8 cellular contexts compared by ENCODE assay signal in genomic region chr22:35299717-35300497, GRCh38. TPM values are rescaled to one million over a fixed set of nuclear protein-coding genes. Genes with fewer than 3 reads are reported as not detected.
DNase-seq lines count a peak whose midpoint lies in the region; ATAC-seq and TF ChIP-seq lines count a peak whose summit lies in the region.

TOM1 (plus strand) TSS chr22:35299894; CDS start chr22:35299929, 35 bp downstream.

- peaks cover 0 to 4% (median 2%) of the 10 kb centered on the region in 4 donors for H3K36me3 ChIP-seq in liver (ENCODE audit: control insufficient read depth in 4 of 4, insufficient read depth in 3 of 4, low read depth in 1 of 4, low read length in 3 of 4)

- DNase-seq in CD14-positive monocyte (ENCODE audit: low spot score): peak; percentile 98
- DNase-seq in NCI-H82 treated with DMSO at 0.1 percent for 48 hours (lab: John Stamatoyannopoulos, UW; ENCODE audit: unreplicated experiment): peak; percentile 87
- peak; percentile 96 for DNase-seq in activated CD4-positive, alpha-beta memory T cell treated with anti-CD3 and anti-CD28 coated beads for 36 hours
- DNase-seq in dorsolateral prefrontal cortex: peak; percentile 95 to 98 (median 96)
- peak; percentile 96 for DNase-seq in stimulated activated CD4-positive, alpha-beta T cell treated with anti-CD3 and anti-CD28 coated beads, Interleukin-4, amount 100 ng/mL, for 24 hours

- H3K4me3 ChIP-seq in dorsolateral prefrontal cortex (peak within 1 kb of the TSS; percentile 65 to 100 (median 93)), liver (ENCODE audit: low read depth in 1 of 3, low read length in 3 of 3) (peak within 1 kb of the TSS; percentile 79 to 99 (median 81))

- ATAC-seq in GM19438 (IDR thresholded peaks at IDR 0.05; ENCODE audit: low read depth, unreplicated experiment): peak; percentile 88
- ATAC-seq in HG03575 (IDR thresholded peaks at IDR 0.05; ENCODE audit: extremely low read depth, insufficient number of reproducible peaks, low FRiP score, unreplicated experiment): peak; percentile 97

- CTCF ChIA-PET in activated CD4-positive, alpha-beta memory T cell treated with anti-CD3 and anti-CD28 coated beads for 36 hours (lab: Charles Lee): interaction anchor here (0.5 to 1.2 kb wide), 9 partner anchors 11 to 766 kb away, joined by 3 to 9 read pairs (median 4); no protein-coding TSS in a partner anchor

- no peak for TF ChIP-seq RAD21 in liver (IDR thresholded peaks at IDR 0.05)

- intact Hi-C loops in CD14-positive monocyte (cut with micrococcal nuclease) (loop anchor here (2.0 to 5.0 kb wide), 3 partner anchors 32 to 107 kb away; partner anchors contain the start of gene HMGXB4 (in 1 of the 2)), dorsolateral prefrontal cortex (cut with DNase I) (loop anchor here in 1 of 2 donors (2.0 kb wide), 1 partner anchor 41 kb away; no protein-coding TSS in a partner anchor)
- intact Hi-C loops in activated CD4-positive, alpha-beta memory T cell treated with anti-CD3 and anti-CD28 coated beads for 36 hours (cut with micrococcal nuclease): loop anchor here (1.0 to 10.0 kb wide), 4 partner anchors 9 to 105 kb away; partner anchors contain the start of genes HMGXB4 and MCM5

- peak within 1 kb of the TSS; percentile 81 to 86 for H3K9ac ChIP-seq in liver (ENCODE audit: low read depth in 1 of 2, low read length in 2 of 2)

- H3K27ac ChIP-seq in dorsolateral prefrontal cortex (peak within 1 kb of the TSS; percentile 69 to 99 (median 97)), liver (ENCODE audit: low read depth in 1 of 2, low read length in 2 of 2) (peak within 1 kb of the TSS; percentile 98 to 99)

- H3K4me1 Mint-ChIP-seq in CD14-positive monocyte: peaks cover 26% of the 10 kb centered on the region
- peaks cover 33% of the 10 kb centered on the region for H3K4me1 Mint-ChIP-seq in activated CD4-positive, alpha-beta memory T cell treated with anti-CD3 and anti-CD28 coated beads for 36 hours (ENCODE audit: low read depth)

- H3K27me3 ChIP-seq in dorsolateral prefrontal cortex (no peaks in the 10 kb centered on the region), liver (ENCODE audit: control insufficient read depth in 4 of 4, insufficient read depth in 4 of 4, low read length in 3 of 4) (no peaks in the 10 kb centered on the region)

- WGBS in liver: under 1% methylated on average over 59 of the region's 59 CpGs

- H3K4me1 ChIP-seq in liver (ENCODE audit: control insufficient read depth in 4 of 4, insufficient read depth in 4 of 4, low read length in 3 of 4): peaks cover 0 to 28% (median 16%) of the 10 kb centered on the region in 4 donors

- H3K36me3 Mint-ChIP-seq in CD14-positive monocyte: peaks cover 31 to 45% of the 10 kb centered on the region in 2 donors
- no peaks in the 10 kb centered on the region for H3K36me3 Mint-ChIP-seq in activated CD4-positive, alpha-beta memory T cell treated with anti-CD3 and anti-CD28 coated beads for 36 hours

- TF ChIP-seq CTCF in CD14-positive monocyte (IDR thresholded peaks at IDR 0.05): no peak
- peak in 9 of 56 donors; percentile 4 to 45 (median 22) for TF ChIP-seq CTCF in dorsolateral prefrontal cortex (IDR thresholded peaks at IDR 0.05 in 54 of 56, conservative IDR thresholded peaks at IDR 0.05 in 2 of 56; ENCODE audit: low read depth in 1 of 56, partially characterized antibody in 56 of 56)
- TF ChIP-seq CTCF in liver (IDR thresholded peaks at IDR 0.05; ENCODE audit: low read depth, low read length, missing input control): no peak

- no peaks in the 10 kb centered on the region for H3K9me3 ChIP-seq in liver (ENCODE audit: control insufficient read depth in 4 of 4, low read length in 3 of 4)

- peak within 1 kb of the TSS; percentile 98 to 99 (median 98) for H3K27ac Mint-ChIP-seq in CD14-positive monocyte
- peak within 1 kb of the TSS; percentile 87 for H3K27ac Mint-ChIP-seq in activated CD4-positive, alpha-beta memory T cell treated with anti-CD3 and anti-CD28 coated beads for 36 hours

- H3K27me3 Mint-ChIP-seq in CD14-positive monocyte (ENCODE audit: low read depth in 3 of 3): peaks cover 0 to 3% (median 0%) of the 10 kb centered on the region in 3 donors
- H3K27me3 Mint-ChIP-seq in activated CD4-positive, alpha-beta memory T cell treated with anti-CD3 and anti-CD28 coated beads for 36 hours: no peaks in the 10 kb centered on the region

- no peaks in the 10 kb centered on the region for H3K9me3 Mint-ChIP-seq in CD14-positive monocyte
- H3K9me3 Mint-ChIP-seq in activated CD4-positive, alpha-beta memory T cell treated with anti-CD3 and anti-CD28 coated beads for 36 hours: no peaks in the 10 kb centered on the region

- H3K4me3 Mint-ChIP-seq in CD14-positive monocyte: peak within 1 kb of the TSS; percentile 82 to 88
- peak within 1 kb of the TSS; percentile 83 for H3K4me3 Mint-ChIP-seq in activated CD4-positive, alpha-beta memory T cell treated with anti-CD3 and anti-CD28 coated beads for 36 hours

- POLR2A ChIA-PET in activated CD4-positive, alpha-beta memory T cell treated with anti-CD3 and anti-CD28 coated beads for 36 hours (lab: Charles Lee): interaction anchor here (0.8 to 2.5 kb wide), 6 partner anchors 11 to 42 kb away, joined by 3 to 19 read pairs (median 4); partner anchors contain the start of gene HMGXB4

TF ChIP-seq in liver, 16 proteins besides CTCF, POLR2A, EP300 and RAD21:
- peak in 1 of 2 donors; percentile 72 for TF ChIP-seq JUND (IDR thresholded peaks at IDR 0.05)
- no peak for TF ChIP-seq NR2F2 (IDR thresholded peaks at IDR 0.05)
- peak; percentile 7 for TF ChIP-seq TAF1 (conservative IDR thresholded peaks at IDR 0.05)
- no peak for TF ChIP-seq HNF4G (IDR thresholded peaks at IDR 0.05)
- TF ChIP-seq YY1 (IDR thresholded peaks at IDR 0.05): peak; percentile 82
- TF ChIP-seq FOXA1 (IDR thresholded peaks at IDR 0.05): peak; percentile 6
- TF ChIP-seq EGR1 (IDR thresholded peaks at IDR 0.05; ENCODE audit: low read depth in 2 of 2): peak; percentile 95 to 98
- peak; percentile 38 to 77 for TF ChIP-seq GABPA (IDR thresholded peaks at IDR 0.05 in 1 of 2, conservative IDR thresholded peaks at IDR 0.05 in 1 of 2)
- TF ChIP-seq RXRA (IDR thresholded peaks at IDR 0.05): peak; percentile 3 to 35
- TF ChIP-seq ATF3 (IDR thresholded peaks at IDR 0.05): no peak
- TF ChIP-seq HNF4A (conservative IDR thresholded peaks at IDR 0.05): peak in 1 of 2 donors; percentile 21
- TF ChIP-seq, protein P1, sequence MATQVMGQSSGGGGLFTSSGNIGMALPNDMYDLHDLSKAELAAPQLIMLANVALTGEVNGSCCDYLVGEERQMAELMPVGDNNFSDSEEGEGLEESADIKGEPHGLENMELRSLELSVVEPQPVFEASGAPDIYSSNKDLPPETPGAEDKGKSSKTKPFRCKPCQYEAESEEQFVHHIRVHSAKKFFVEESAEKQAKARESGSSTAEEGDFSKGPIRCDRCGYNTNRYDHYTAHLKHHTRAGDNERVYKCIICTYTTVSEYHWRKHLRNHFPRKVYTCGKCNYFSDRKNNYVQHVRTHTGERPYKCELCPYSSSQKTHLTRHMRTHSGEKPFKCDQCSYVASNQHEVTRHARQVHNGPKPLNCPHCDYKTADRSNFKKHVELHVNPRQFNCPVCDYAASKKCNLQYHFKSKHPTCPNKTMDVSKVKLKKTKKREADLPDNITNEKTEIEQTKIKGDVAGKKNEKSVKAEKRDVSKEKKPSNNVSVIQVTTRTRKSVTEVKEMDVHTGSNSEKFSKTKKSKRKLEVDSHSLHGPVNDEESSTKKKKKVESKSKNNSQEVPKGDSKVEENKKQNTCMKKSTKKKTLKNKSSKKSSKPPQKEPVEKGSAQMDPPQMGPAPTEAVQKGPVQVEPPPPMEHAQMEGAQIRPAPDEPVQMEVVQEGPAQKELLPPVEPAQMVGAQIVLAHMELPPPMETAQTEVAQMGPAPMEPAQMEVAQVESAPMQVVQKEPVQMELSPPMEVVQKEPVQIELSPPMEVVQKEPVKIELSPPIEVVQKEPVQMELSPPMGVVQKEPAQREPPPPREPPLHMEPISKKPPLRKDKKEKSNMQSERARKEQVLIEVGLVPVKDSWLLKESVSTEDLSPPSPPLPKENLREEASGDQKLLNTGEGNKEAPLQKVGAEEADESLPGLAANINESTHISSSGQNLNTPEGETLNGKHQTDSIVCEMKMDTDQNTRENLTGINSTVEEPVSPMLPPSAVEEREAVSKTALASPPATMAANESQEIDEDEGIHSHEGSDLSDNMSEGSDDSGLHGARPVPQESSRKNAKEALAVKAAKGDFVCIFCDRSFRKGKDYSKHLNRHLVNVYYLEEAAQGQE (IDR thresholded peaks at IDR 0.05): peak; percentile 69
- TF ChIP-seq ZBTB33 (IDR thresholded peaks at IDR 0.05): peak; percentile 30
- no peak for TF ChIP-seq MAX (IDR thresholded peaks at IDR 0.05)
- TF ChIP-seq FOXA2 (IDR thresholded peaks at IDR 0.05): no peak
- peak; percentile 97 for TF ChIP-seq SP1 (IDR thresholded peaks at IDR 0.05)
TF ChIP-seq in liver: peak in this region for 11.

RNA-seq across cellular contexts. Expression of gene TOM1, which starts in this region (rescaled TPM):
- 100 to 1,000 TPM in 1 of 2 donors, 10 to 100 TPM in 1; 80.5 to 120 TPM for polyA plus RNA-seq in CD14-positive monocyte
- 10 to 100 TPM; 29.8 to 31.1 TPM for total RNA-seq in activated CD4-positive, alpha-beta memory T cell treated with anti-CD3 and anti-CD28 coated beads for 36 hours
- 10 to 100 TPM; 51.2 to 90.3 (median 65.3) TPM for total RNA-seq in dorsolateral prefrontal cortex
- 10 to 100 TPM; 17.9 to 53.0 TPM for total RNA-seq in liver
- polyA plus RNA-seq in liver: 10 to 100 TPM; 49.7 to 51.3 TPM

Comparison
In these comparisons a context has a peak if more than half of its experiments do, and no peak if none do; other contexts are left out.
1. Peak in every context shown above with its lines: DNase-seq, ATAC-seq, H3K4me3 ChIP-seq and H3K27ac ChIP-seq.